In the genomic region with DNA sequence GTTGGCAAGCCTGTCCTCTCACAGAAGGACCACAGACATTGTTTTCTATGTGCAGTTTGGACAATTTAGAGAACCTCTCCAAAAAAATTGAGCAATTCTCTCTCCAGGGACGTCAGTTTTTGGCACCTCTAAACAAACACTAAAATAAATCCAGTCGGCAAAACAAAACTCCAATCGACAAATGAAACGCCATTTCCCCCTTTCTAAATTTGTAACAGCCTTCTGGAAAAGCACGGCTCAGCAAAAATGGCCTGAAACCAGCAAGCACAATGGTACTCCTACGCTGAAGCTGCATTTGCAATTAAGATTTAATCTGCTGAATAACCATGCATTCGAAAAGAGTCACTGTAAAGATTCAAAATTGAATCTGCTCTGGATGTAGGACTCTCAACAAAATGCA, we compare ENCODE assay signal across 15 cellular contexts.
DNase-seq lines count a peak whose midpoint lies in the region; ATAC-seq, FAIRE-seq and TF ChIP-seq lines count a peak whose summit lies in the region.
"Had no signal": no experiment of that assay in that cellular context is flagged by ENCODE, and none has a peak within 500 bp of the region (broad histone marks: within the 10 kb centered on the region; RNA-seq: fewer than 3 reads in every experiment).

No MANE protein-coding gene starts in this region.

- H3K4me2 ChIP-seq in A549 = no peak overlapping the region

- POLR2A ChIA-PET in A549 (lab: Yijun Ruan, JAX) = no interaction called here

- no peaks in the 10 kb centered on the region for H3K27me3 ChIP-seq in HUES48 (ENCODE audit: control insufficient read depth, insufficient read depth, low read length)
- peaks cover 0 to 38% (median under 1%) of the 10 kb centered on the region in 45 donors for H3K27me3 ChIP-seq in dorsolateral prefrontal cortex
- H3K27me3 ChIP-seq in layer of hippocampus (ENCODE audit: control insufficient read depth, insufficient read depth, low read length) = no peaks in the 10 kb centered on the region
- H3K27me3 ChIP-seq: SJCRH30 had no signal

- FAIRE-seq in A549 (lab: Jason Lieb, UNC) = no peak

- 83% methylated on average over 7 of the region's 7 CpGs for WGBS in A549 (ENCODE audit: missing lambda C conversion rate)

- no peak for TF ChIP-seq POLR2A in A549 (IDR thresholded peaks at IDR 0.05; ENCODE audit: low read length)

- no peaks in the 10 kb centered on the region; the same call in 1 of the 2 replicates for H3K36me3 ChIP-seq in HUES48 (ENCODE audit: control insufficient read depth, insufficient read depth, low read length)

- TF ChIP-seq CTCF in A549 (IDR thresholded peaks at IDR 0.05) (no peak), dorsolateral prefrontal cortex (IDR thresholded peaks at IDR 0.05 in 54 of 56, conservative IDR thresholded peaks at IDR 0.05 in 2 of 56; ENCODE audit: low read depth in 1 of 56, partially characterized antibody in 56 of 56) (no peak)

- CTCF ChIA-PET in A549 (lab: Yijun Ruan, JAX) = no interaction called here

- DNase-seq in A549 (ENCODE audit: low read depth in 1 of 2, low spot score in 1 of 2) (no peak), dorsolateral prefrontal cortex (no peak), T-helper 9 cell (no peak)
- DNase-seq in activated CD8-positive, alpha-beta memory T cell treated with anti-CD3 and anti-CD28 coated beads for 24 hours = no peak
- no peak for DNase-seq in central memory CD4-positive, alpha-beta T cell
- DNase-seq: activated CD8-positive, alpha-beta memory T cell treated with anti-CD3 and anti-CD28 coated beads, Interleukin-2, amount 50 U/mL, for 4 hours; cerebellar nuclear complex; midbrain; occipital lobe; SJCRH30 had no signal

- no peak for TF ChIP-seq EP300 in A549 (IDR thresholded peaks at IDR 0.05)

- ATAC-seq in A549 (no peak), HG03432 (IDR thresholded peaks at IDR 0.05; ENCODE audit: unreplicated experiment) (no peak)
- ATAC-seq: esophagus mucosa had no signal

- no peak overlapping the region for H3K9ac ChIP-seq in HUES48 (ENCODE audit: low read depth, low read length)

- no peak for TF ChIP-seq RAD21 in A549 (conservative IDR thresholded peaks at IDR 0.05 in 1 of 2, IDR thresholded peaks at IDR 0.05 in 1 of 2)

- intact Hi-C loops in dorsolateral prefrontal cortex (cut with DNase I) = loop anchor here in 1 of 2 donors (5.0 to 10.0 kb wide), 2 partner anchors 70 to 292 kb away; a partner anchor contains a TSS

- H3K4me3 ChIP-seq in A549 = no peak overlapping the region
- H3K4me3 ChIP-seq in HUES48 (ENCODE audit: low read depth, low read length) = no peak overlapping the region
- peak overlapping the region in 2 of 59 donors; percentile 9 to 11 for H3K4me3 ChIP-seq in dorsolateral prefrontal cortex
- H3K4me3 ChIP-seq: SJCRH30, skin epidermis had no signal

- H3K9me3 ChIP-seq in A549 (no peaks in the 10 kb centered on the region), HUES48 (ENCODE audit: control insufficient read depth, insufficient read depth, low read length) (no peaks in the 10 kb centered on the region)
- H3K9me3 ChIP-seq: SJCRH30 had no signal

- H3K27ac ChIP-seq in A549 = no peak overlapping the region
- H3K27ac ChIP-seq in HUES48 (ENCODE audit: low read depth, low read length) = peak overlapping the region; percentile 18
- H3K27ac ChIP-seq in dorsolateral prefrontal cortex = peak overlapping the region in 46 of 59 donors; percentile 11 to 76 (median 52)
- peak overlapping the region; percentile 15 for H3K27ac ChIP-seq in layer of hippocampus (ENCODE audit: low read depth, low read length)
- H3K27ac ChIP-seq: SJCRH30 had no signal

- H3K4me1 ChIP-seq in A549 (peaks cover 3% of the 10 kb centered on the region; the same call in 1 of the 3 replicates), HUES48 (ENCODE audit: control insufficient read depth, insufficient read depth, low read length) (peaks cover 26% of the 10 kb centered on the region)

TF ChIP-seq in A549, 52 proteins besides CTCF, POLR2A, EP300 and RAD21:
- TF ChIP-seq ZC3H11A (IDR thresholded peaks at IDR 0.05) (no peak), CBX8 (IDR thresholded peaks at IDR 0.05) (no peak), NFE2L2 (conservative IDR thresholded peaks at IDR 0.05; ENCODE audit: low read length) (no peak), FOXS1 (CRISPR knock-in tag; IDR thresholded peaks at IDR 0.05) (no peak), MAFK (IDR thresholded peaks at IDR 0.05; ENCODE audit: partially characterized antibody) (peak; percentile 71), ZSCAN20 (CRISPR knock-in tag; IDR thresholded peaks at IDR 0.05) (no peak)
- TF ChIP-seq, protein P1, sequence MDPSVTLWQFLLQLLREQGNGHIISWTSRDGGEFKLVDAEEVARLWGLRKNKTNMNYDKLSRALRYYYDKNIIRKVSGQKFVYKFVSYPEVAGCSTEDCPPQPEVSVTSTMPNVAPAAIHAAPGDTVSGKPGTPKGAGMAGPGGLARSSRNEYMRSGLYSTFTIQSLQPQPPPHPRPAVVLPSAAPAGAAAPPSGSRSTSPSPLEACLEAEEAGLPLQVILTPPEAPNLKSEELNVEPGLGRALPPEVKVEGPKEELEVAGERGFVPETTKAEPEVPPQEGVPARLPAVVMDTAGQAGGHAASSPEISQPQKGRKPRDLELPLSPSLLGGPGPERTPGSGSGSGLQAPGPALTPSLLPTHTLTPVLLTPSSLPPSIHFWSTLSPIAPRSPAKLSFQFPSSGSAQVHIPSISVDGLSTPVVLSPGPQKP (IDR thresholded peaks at IDR 0.05; ENCODE audit: low read depth, low read length) = no peak

Comparison
In these comparisons a context has a peak if more than half of its experiments do, and no peak if none do; other contexts are left out.
1. H3K27ac ChIP-seq: peak in HUES48 (single experiment), dorsolateral prefrontal cortex (46 of 59) and layer of hippocampus (single experiment); none in A549 (0 of 2).